In genomic region chr18:11862468-11863137, GRCh38 we compare ENCODE assay signal across 17 cellular contexts. TPM values are rescaled to one million over a fixed set of nuclear protein-coding genes. Genes with fewer than 3 reads are reported as not detected.
DNase-seq lines count a peak whose midpoint lies in the region; ATAC-seq and TF ChIP-seq lines count a peak whose summit lies in the region.
"Had no signal": no experiment of that assay in that cellular context is flagged by ENCODE, and none has a peak within 500 bp of the region (broad histone marks: within the 10 kb centered on the region; RNA-seq: fewer than 3 reads in every experiment).

No MANE protein-coding gene starts in this region.

- H3K4me2 ChIP-seq in IMR-90 (ENCODE audit: low read depth, low read length), result no peak overlapping the region

- H4K8ac ChIP-seq in IMR-90 (ENCODE audit: low read depth in 2 of 2, low read length in 2 of 2), result peak overlapping the region in 1 of 2 experiments; percentile 6; a peak in 1 of 4 replicates

- H2BK15ac ChIP-seq in IMR-90 (ENCODE audit: low read depth, low read length), result 0 out of 3 replicates have a peak overlapping the region, but pooled peaks have one; percentile 31

- CTCF ChIA-PET in IMR-90 (lab: Yijun Ruan, JAX), result no interaction called here

- BruUV-seq in IMR-90 (replicated peaks; lab: Mats Ljungman, UMichigan), result no TSS peak

- H3K14ac ChIP-seq in IMR-90 (replicated peaks; ENCODE audit: low read depth, low read length), result 0 out of 2 replicates have a peak overlapping the region, but pooled peaks have one; percentile 14

- H3K56ac ChIP-seq in IMR-90 (ENCODE audit: extremely low read depth, insufficient read depth, low read length), result no peak overlapping the region

- H3K27ac ChIP-seq in IMR-90 (ENCODE audit: insufficient read depth, low read length) (no peak overlapping the region), thyroid gland (peak overlapping the region in 2 of 3 donors; percentile 32 to 86)

- H3K4ac ChIP-seq in IMR-90 (ENCODE audit: low read depth, low read length), result no peak overlapping the region; the same call in 1 of the 2 replicates

- no peak overlapping the region for H3K23ac ChIP-seq in IMR-90 (ENCODE audit: low read depth, low read length)

- DNase-seq in IMR-90 (no peak), amniotic epithelial cell (ENCODE audit: low read depth) (peak; percentile 33), mesenteric fat pad (ENCODE audit: low spot score) (peak; percentile 6), thyroid gland (peak in 1 of 2 donors; percentile 20), mucosa of gallbladder (ENCODE audit: low spot score) (no peak)
- DNase-seq: H9, NCI-H1417, NCI-H187, NCI-H2107, NCI-H2227 treated with DMSO at 0.1 percent for 48 hours, NCI-H510A treated with DMSO at 0.1 percent for 48 hours, PC-3, RPMI8226, SIG-M5 had no signal

- POLR2A ChIA-PET in IMR-90 (lab: Charles Lee; ENCODE audit: unreplicated experiment), result no interaction called here

- peaks cover 7 to 10% of the 10 kb centered on the region in 2 experiments; a peak in 3 of 4 replicates for H3K79me1 ChIP-seq in IMR-90 (ENCODE audit: low read depth in 1 of 2, low read length in 2 of 2)

- H4K91ac ChIP-seq in IMR-90 (ENCODE audit: insufficient read depth, low read depth, low read length), result no peak overlapping the region

- H2BK120ac ChIP-seq in IMR-90 (ENCODE audit: low read depth, low read length), result no peak overlapping the region

- WGBS in IMR-90 (ENCODE audit: extremely low coverage in 2 of 2, insufficient read length in 1 of 2), 2 experiments, result 83% methylated on average over 2 of the region's 6 CpGs; no CpG with 5 or more reads in 1 of the 2 experiments
- 82 to 83% methylated on average over 6 of the region's 6 CpGs for WGBS in thyroid gland, 2 donors

- no peak overlapping the region for H2AFZ ChIP-seq in IMR-90 (replicated peaks; ENCODE audit: low read length, poor library complexity)

- no peak overlapping the region for H2BK5ac ChIP-seq in IMR-90 (ENCODE audit: low read depth, low read length, poor library complexity, severe bottlenecking)

- peaks cover 15% of the 10 kb centered on the region for H3K4me1 ChIP-seq in IMR-90 (ENCODE audit: control insufficient read depth, insufficient read depth, low read length)
- peaks cover 30 to 59% of the 10 kb centered on the region in 2 donors for H3K4me1 ChIP-seq in thyroid gland

- no peak overlapping the region for H2BK20ac ChIP-seq in IMR-90 (ENCODE audit: low read depth, low read length)

- intact Hi-C loops in IMR-90 (cut with micrococcal nuclease), result no loop called here
- intact Hi-C loops in thyroid gland (cut with DNase I), result no loop called here

- TF ChIP-seq POLR2A in IMR-90 (IDR thresholded peaks at IDR 0.05; ENCODE audit: low read depth, low read length), result no peak
- TF ChIP-seq POLR2A in thyroid gland (IDR thresholded peaks at IDR 0.05), result no peak

- ATAC-seq in IMR-90 (ENCODE audit: low read depth) (no peak), HG03025 (IDR thresholded peaks at IDR 0.05; ENCODE audit: low FRiP score, unreplicated experiment) (no peak), HG03520 (IDR thresholded peaks at IDR 0.05; ENCODE audit: unreplicated experiment) (no peak)
- ATAC-seq: PC-3, SK-N-SH treated with all-trans-retinoic acid at 6 μM for 48 hours had no signal

- H3K36me3 ChIP-seq in IMR-90 (ENCODE audit: control insufficient read depth, insufficient read depth, low read length) (no peaks in the 10 kb centered on the region), thyroid gland (no peaks in the 10 kb centered on the region)

- H3K4me3 ChIP-seq in IMR-90 (ENCODE audit: insufficient read depth, low read depth, low read length) (no peak overlapping the region), thyroid gland (replicated peaks in 1 of 3) (no peak overlapping the region)

- H3K27me3 ChIP-seq in IMR-90 (ENCODE audit: control insufficient read depth, insufficient read depth, low read length) (no peaks in the 10 kb centered on the region), thyroid gland (no peaks in the 10 kb centered on the region)

- H3K9ac ChIP-seq in IMR-90 (ENCODE audit: low read depth, low read length), result no peak overlapping the region

- peak overlapping the region; percentile 64; the same call in 1 of the 2 replicates for H2AK5ac ChIP-seq in IMR-90 (ENCODE audit: low read depth, low read length)

- in situ Hi-C loops in IMR-90 (cut with MboI; ENCODE audit: low sequenced_read_pairs), result no loop called here

- no peak for TF ChIP-seq RAD21 in IMR-90 (IDR thresholded peaks at IDR 0.05; ENCODE audit: low read length)

- no peaks in the 10 kb centered on the region for H3K9me3 ChIP-seq in IMR-90 (ENCODE audit: control insufficient read depth, insufficient read depth, low read length)
- no peaks in the 10 kb centered on the region for H3K9me3 ChIP-seq in thyroid gland

- no peak overlapping the region for H2AK9ac ChIP-seq in IMR-90 (replicated peaks; ENCODE audit: low read depth, low read length, poor library complexity)

- H3K18ac ChIP-seq in IMR-90 (ENCODE audit: low read depth, low read length), result no peak overlapping the region

- H4K5ac ChIP-seq in IMR-90 (ENCODE audit: low read depth, low read length), result peak overlapping the region; percentile 18; the same call in 1 of the 2 replicates

- dilution Hi-C loops in IMR-90 (cut with HindIII; ENCODE audit: low sequenced_read_pairs, unreplicated experiment), result no loop called here

- H3K9me1 ChIP-seq in IMR-90 (ENCODE audit: insufficient read depth, low read length), result peaks cover 4% of the 10 kb centered on the region; the same call in 1 of the 2 replicates

- TF ChIP-seq CTCF in IMR-90 (conservative IDR thresholded peaks at IDR 0.05; ENCODE audit: low read depth, low read length) (no peak), thyroid gland (IDR thresholded peaks at IDR 0.05) (no peak)

- H4K20me1 ChIP-seq in IMR-90 (ENCODE audit: insufficient read depth, low read length), result no peaks in the 10 kb centered on the region

TF ChIP-seq in IMR-90, 13 proteins besides CTCF, POLR2A, EP300 and RAD21:
- TF ChIP-seq MAFK (IDR thresholded peaks at IDR 0.05; ENCODE audit: low read depth, low read length), result no peak
- TF ChIP-seq MAZ (IDR thresholded peaks at IDR 0.05; ENCODE audit: borderline replicate concordance, low read depth, low read length), result no peak
- TF ChIP-seq, protein P1, sequence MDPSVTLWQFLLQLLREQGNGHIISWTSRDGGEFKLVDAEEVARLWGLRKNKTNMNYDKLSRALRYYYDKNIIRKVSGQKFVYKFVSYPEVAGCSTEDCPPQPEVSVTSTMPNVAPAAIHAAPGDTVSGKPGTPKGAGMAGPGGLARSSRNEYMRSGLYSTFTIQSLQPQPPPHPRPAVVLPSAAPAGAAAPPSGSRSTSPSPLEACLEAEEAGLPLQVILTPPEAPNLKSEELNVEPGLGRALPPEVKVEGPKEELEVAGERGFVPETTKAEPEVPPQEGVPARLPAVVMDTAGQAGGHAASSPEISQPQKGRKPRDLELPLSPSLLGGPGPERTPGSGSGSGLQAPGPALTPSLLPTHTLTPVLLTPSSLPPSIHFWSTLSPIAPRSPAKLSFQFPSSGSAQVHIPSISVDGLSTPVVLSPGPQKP (IDR thresholded peaks at IDR 0.05; ENCODE audit: borderline replicate concordance, low read depth, low read length), result no peak
- no peak for TF ChIP-seq BHLHE40 (IDR thresholded peaks at IDR 0.05; ENCODE audit: low read depth, low read length)
- TF ChIP-seq CHD1 (IDR thresholded peaks at IDR 0.05; ENCODE audit: low read depth, low read length), result no peak
- no peak for TF ChIP-seq SMC3 (IDR thresholded peaks at IDR 0.05; ENCODE audit: low read depth, low read length)
- no peak for TF ChIP-seq USF2 (IDR thresholded peaks at IDR 0.05; ENCODE audit: low read depth, low read length)
- no peak for TF ChIP-seq CEBPB (IDR thresholded peaks at IDR 0.05; ENCODE audit: low read depth, low read length)
- no peak for TF ChIP-seq MXI1 (IDR thresholded peaks at IDR 0.05; ENCODE audit: borderline replicate concordance, low read depth, low read length)
- TF ChIP-seq NFE2L2 (IDR thresholded peaks at IDR 0.05; ENCODE audit: low read depth, low read length), result no peak
- TF ChIP-seq RCOR1 (IDR thresholded peaks at IDR 0.05; ENCODE audit: insufficient replicate concordance, low read length), result no peak

RNA-seq across cellular contexts. Expression of gene CHMP1B, which starts 11.4 kb away (rescaled TPM):
- 39.4 and 69.7 TPM in 2 replicates for total RNA-seq in IMR-90 (2012; rRNA removed)
- polyA plus RNA-seq in IMR-90 (2012; rRNA removed), result 21.1 and 26.9 TPM in 2 replicates
- 41.2 and 44.8 TPM in 2 replicates for polyA plus RNA-seq in IMR-90 (2012; cell fraction: cytosol; rRNA removed)
- 30.2 and 81.9 TPM in 2 replicates for polyA plus RNA-seq in IMR-90 (2012; cell fraction: nucleus; rRNA removed; ENCODE audit: low replicate concordance)
- 43.9 TPM for total RNA-seq in mesenteric fat pad
- 10 to 100 TPM; 75.4 to 99.5 (median 85.9) TPM for total RNA-seq in thyroid gland
- 50.4 TPM for total RNA-seq in mucosa of gallbladder

RNA-seq across cellular contexts. Expression of gene MPPE1, which starts 45.5 kb away (rescaled TPM):
- total RNA-seq in IMR-90 (2012; rRNA removed), result 13.8 and 22.5 TPM in 2 replicates
- 18.9 and 19.9 TPM in 2 replicates for polyA plus RNA-seq in IMR-90 (2012; rRNA removed)
- 9.7 and 11.8 TPM in 2 replicates for polyA plus RNA-seq in IMR-90 (2012; cell fraction: cytosol; rRNA removed)
- 35.3 and 50.2 TPM in 2 replicates for polyA plus RNA-seq in IMR-90 (2012; cell fraction: nucleus; rRNA removed; ENCODE audit: low replicate concordance)
- 30.5 TPM for total RNA-seq in mesenteric fat pad
- total RNA-seq in thyroid gland, result 100 to 1,000 TPM in 1 of 4 donors, 10 to 100 TPM in 3; 50.0 to 111 (median 76.7) TPM
- 56.7 TPM for total RNA-seq in mucosa of gallbladder

Comparison
In these comparisons a context has a peak if more than half of its experiments do, and no peak if none do; other contexts are left out.
1. DNase-seq: peak in amniotic epithelial cell (single experiment) and mesenteric fat pad (single experiment); none in IMR-90 (single experiment) and mucosa of gallbladder (single experiment).